ENCODE assay signal across 15 cellular contexts in the genomic region with DNA sequence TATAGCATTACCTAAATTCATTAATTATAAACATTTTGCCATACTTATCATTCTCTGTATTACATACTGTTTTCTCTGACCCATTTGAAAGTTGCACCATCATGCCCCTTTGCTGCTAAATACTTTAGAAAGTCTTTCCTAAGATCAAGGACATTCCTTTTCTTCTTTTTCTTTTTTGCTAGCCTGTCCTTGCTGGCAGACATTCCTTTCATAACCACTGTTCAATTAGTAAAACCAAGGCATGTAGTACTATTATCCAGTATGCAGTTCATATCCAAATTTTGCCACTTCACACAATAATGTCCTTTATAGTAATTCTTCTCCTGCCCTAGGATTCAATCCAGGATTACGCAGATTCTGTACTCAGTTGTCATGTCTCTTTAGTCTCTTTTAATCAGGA.
A peak's percentile ranks its signal among the peaks of the same experiment; 100 is the strongest.
DNase-seq lines count a peak whose midpoint lies in the region; TF ChIP-seq lines count a peak whose summit lies in the region.
"Had no signal": no experiment of that assay in that cellular context is flagged by ENCODE, and none has a peak within 500 bp of the region (broad histone marks: within the 10 kb centered on the region; RNA-seq: fewer than 3 reads in every experiment).

No MANE protein-coding gene starts in this region.

- peak; percentile 67 for DNase-seq in GM03348 (ENCODE audit: low spot score)
- peak; percentile 82 for DNase-seq in astrocyte of the hippocampus (ENCODE audit: low read depth, low spot score)
- no peak for DNase-seq in GM10266 (ENCODE audit: extremely low spot score)
- no peak for DNase-seq in anterior cingulate cortex (lab: John Stamatoyannopoulos, UW)
- DNase-seq in SIG-M5 treated with dmso at 0.1 percent for 504 hours (lab: John Stamatoyannopoulos, UW; ENCODE audit: unreplicated experiment) = no peak
- no peak for DNase-seq in NCI-H226
- DNase-seq: BE2C; CD4-positive, alpha-beta memory T cell; DMS153; MM.1S; NCI-H1105; NCI-H2081 treated with DMSO at 0.1 percent for 48 hours; NCI-H774; SIG-M5 had no signal

- peaks cover 65% of the 10 kb centered on the region for H3K4me1 Mint-ChIP-seq in nephron
- H3K4me1 Mint-ChIP-seq: CD4-positive, alpha-beta memory T cell had no signal

- TF ChIP-seq CTCF in nephron (IDR thresholded peaks at IDR 0.05; ENCODE audit: unreplicated experiment in 3 of 3) (no peak), GM10266 (IDR thresholded peaks at IDR 0.05; ENCODE audit: control insufficient read depth, insufficient read depth, low read depth, missing control alignments) (no peak)

- H3K27ac Mint-ChIP-seq in nephron = peak overlapping the region; percentile 11 to 63 (median 43)
- H3K27ac Mint-ChIP-seq: CD4-positive, alpha-beta memory T cell had no signal

- peaks cover 5% of the 10 kb centered on the region for H3K36me3 Mint-ChIP-seq in nephron (ENCODE audit: low read depth)
- H3K36me3 Mint-ChIP-seq: CD4-positive, alpha-beta memory T cell had no signal

- H3K4me3 Mint-ChIP-seq in nephron = no peak overlapping the region
- H3K4me3 Mint-ChIP-seq: CD4-positive, alpha-beta memory T cell had no signal

- no peaks in the 10 kb centered on the region for H3K9me3 Mint-ChIP-seq in nephron

- no peaks in the 10 kb centered on the region for H3K27me3 Mint-ChIP-seq in nephron (ENCODE audit: low read depth)

Comparison
In these comparisons a context has a peak if more than half of its experiments do, and no peak if none do; other contexts are left out.
1. DNase-seq: peak in GM03348 (single experiment) and astrocyte of the hippocampus (single experiment); none in GM10266 (single experiment), anterior cingulate cortex (0 of 58), SIG-M5 treated with dmso at 0.1 percent for 504 hours (single experiment) and NCI-H226 (single experiment).